ENCODE assay signal across 17 cellular contexts in the genomic region with DNA sequence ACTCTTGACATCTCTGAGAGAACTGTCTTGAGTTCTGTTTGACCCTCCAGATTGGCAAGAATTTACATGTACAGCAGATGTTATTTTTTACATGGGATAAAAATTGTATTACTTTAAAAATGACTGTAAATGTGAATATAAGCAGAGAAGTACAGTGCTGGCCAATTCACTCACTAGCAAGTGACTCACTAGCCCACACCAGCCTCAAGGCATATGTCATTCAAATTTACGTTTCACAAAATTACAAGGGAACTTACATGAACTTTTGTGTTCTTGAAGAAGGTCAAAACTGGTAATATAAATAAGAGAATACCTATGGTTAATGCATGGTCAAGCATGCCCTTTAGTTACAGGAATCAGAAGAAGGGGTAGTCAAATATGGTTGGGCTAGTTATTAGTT. TPM values are rescaled to one million over a fixed set of nuclear protein-coding genes. Genes with fewer than 3 reads are reported as not detected.
"Had no signal": no experiment of that assay in that cellular context is flagged by ENCODE, and none has a peak within 500 bp of the region (broad histone marks: within the 10 kb centered on the region; RNA-seq: fewer than 3 reads in every experiment).

No MANE protein-coding gene starts in this region.

- H3K4me3 Mint-ChIP-seq: activated T-helper 17 cell treated with anti-CD3 and anti-CD28 coated beads, Interleukin-2, amount 50 U/mL, for 72 hours; neural crest cell; stimulated activated naive CD8-positive, alpha-beta T cell treated with anti-CD3 and anti-CD28 coated beads, Interleukin-15, Interleukin-2, amounts not matched to agents 100 ng/mL and 50 ng/mL, for 24 hours; T-cell; type B pancreatic cell had no signal

- H3K27me3 Mint-ChIP-seq: activated T-helper 17 cell treated with anti-CD3 and anti-CD28 coated beads, Interleukin-2, amount 50 U/mL, for 72 hours; stimulated activated naive CD8-positive, alpha-beta T cell treated with anti-CD3 and anti-CD28 coated beads, Interleukin-15, Interleukin-2, amounts not matched to agents 100 ng/mL and 50 ng/mL, for 24 hours; T-cell; type B pancreatic cell had no signal

- H3K27ac Mint-ChIP-seq: activated T-helper 17 cell treated with anti-CD3 and anti-CD28 coated beads, Interleukin-2, amount 50 U/mL, for 72 hours; stimulated activated naive CD8-positive, alpha-beta T cell treated with anti-CD3 and anti-CD28 coated beads, Interleukin-15, Interleukin-2, amounts not matched to agents 100 ng/mL and 50 ng/mL, for 24 hours; T-cell; type B pancreatic cell had no signal

- DNase-seq: activated CD4-positive, CD25-positive, alpha-beta regulatory T cell treated with anti-CD3 and anti-CD28 coated beads, Interleukin-2, amount 50 U/mL, for 72 hours; activated naive CD4-positive, alpha-beta T cell treated with Interleukin-2 at 50 U/mL for 16 hours; aorta; head of caudate nucleus; psoas muscle; sigmoid colon; spleen; T-cell; T-helper 9 cell had no signal

- FAIRE-seq: colon had no signal

- H3K36me3 Mint-ChIP-seq: T-cell, type B pancreatic cell had no signal

- H3K4me1 Mint-ChIP-seq: activated T-helper 17 cell treated with anti-CD3 and anti-CD28 coated beads, Interleukin-2, amount 50 U/mL, for 72 hours; T-cell had no signal

- H3K27ac ChIP-seq: cardiac muscle cell, esophagus muscularis mucosa, psoas muscle, sigmoid colon, spleen had no signal

- H3K4me3 ChIP-seq: cardiac muscle cell, esophagus muscularis mucosa, lung, psoas muscle, sigmoid colon, spleen had no signal

RNA-seq across cellular contexts. Expression of a gene that starts 54.0 kb away (rescaled TPM):
- total RNA-seq: activated T-helper 17 cell treated with anti-CD3 and anti-CD28 coated beads, Interleukin-2, amount 50 U/mL, for 72 hours; T-cell had no signal
